Comparison of ENCODE assay signal across 1 cellular context in the genomic region with DNA sequence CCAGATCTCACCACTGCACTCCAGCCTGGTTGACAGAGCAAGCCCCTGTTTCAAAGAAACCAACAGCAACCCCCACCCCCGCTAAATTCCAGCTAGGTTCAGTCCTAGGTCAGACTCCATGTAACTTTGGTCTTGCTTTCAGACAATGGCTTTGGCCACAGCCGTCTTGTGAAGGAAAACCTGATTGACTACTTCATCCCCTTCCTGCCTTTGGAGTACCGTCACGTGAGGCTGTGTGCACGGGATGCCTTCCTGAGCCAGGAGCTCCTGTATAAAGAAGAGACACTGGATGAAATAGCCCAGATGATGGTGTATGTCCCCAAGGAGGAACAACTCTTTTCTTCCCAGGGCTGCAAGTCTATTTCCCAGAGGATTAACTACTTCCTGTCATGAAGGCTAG.
TF ChIP-seq lines count a peak whose summit lies in the region.

No MANE protein-coding gene starts in this region.

TF ChIP-seq in HepG2, 621 proteins besides CTCF, POLR2A, EP300 and RAD21:
- TF ChIP-seq, protein P1, sequence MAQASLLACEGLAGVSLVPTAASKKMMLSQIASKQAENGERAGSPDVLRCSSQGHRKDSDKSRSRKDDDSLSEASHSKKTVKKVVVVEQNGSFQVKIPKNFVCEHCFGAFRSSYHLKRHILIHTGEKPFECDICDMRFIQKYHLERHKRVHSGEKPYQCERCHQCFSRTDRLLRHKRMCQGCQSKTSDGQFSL (CRISPR knock-in tag; IDR thresholded peaks at IDR 0.05), result no peak
- no peak for TF ChIP-seq ZNF468 (CRISPR knock-in tag; IDR thresholded peaks at IDR 0.05)
- TF ChIP-seq SATB2 (CRISPR knock-in tag; IDR thresholded peaks at IDR 0.05), result no peak
- no peak for TF ChIP-seq ATF7 (IDR thresholded peaks at IDR 0.05)
- no peak for TF ChIP-seq ATF7 (CRISPR knock-in tag; IDR thresholded peaks at IDR 0.05)
- TF ChIP-seq, protein P2, sequence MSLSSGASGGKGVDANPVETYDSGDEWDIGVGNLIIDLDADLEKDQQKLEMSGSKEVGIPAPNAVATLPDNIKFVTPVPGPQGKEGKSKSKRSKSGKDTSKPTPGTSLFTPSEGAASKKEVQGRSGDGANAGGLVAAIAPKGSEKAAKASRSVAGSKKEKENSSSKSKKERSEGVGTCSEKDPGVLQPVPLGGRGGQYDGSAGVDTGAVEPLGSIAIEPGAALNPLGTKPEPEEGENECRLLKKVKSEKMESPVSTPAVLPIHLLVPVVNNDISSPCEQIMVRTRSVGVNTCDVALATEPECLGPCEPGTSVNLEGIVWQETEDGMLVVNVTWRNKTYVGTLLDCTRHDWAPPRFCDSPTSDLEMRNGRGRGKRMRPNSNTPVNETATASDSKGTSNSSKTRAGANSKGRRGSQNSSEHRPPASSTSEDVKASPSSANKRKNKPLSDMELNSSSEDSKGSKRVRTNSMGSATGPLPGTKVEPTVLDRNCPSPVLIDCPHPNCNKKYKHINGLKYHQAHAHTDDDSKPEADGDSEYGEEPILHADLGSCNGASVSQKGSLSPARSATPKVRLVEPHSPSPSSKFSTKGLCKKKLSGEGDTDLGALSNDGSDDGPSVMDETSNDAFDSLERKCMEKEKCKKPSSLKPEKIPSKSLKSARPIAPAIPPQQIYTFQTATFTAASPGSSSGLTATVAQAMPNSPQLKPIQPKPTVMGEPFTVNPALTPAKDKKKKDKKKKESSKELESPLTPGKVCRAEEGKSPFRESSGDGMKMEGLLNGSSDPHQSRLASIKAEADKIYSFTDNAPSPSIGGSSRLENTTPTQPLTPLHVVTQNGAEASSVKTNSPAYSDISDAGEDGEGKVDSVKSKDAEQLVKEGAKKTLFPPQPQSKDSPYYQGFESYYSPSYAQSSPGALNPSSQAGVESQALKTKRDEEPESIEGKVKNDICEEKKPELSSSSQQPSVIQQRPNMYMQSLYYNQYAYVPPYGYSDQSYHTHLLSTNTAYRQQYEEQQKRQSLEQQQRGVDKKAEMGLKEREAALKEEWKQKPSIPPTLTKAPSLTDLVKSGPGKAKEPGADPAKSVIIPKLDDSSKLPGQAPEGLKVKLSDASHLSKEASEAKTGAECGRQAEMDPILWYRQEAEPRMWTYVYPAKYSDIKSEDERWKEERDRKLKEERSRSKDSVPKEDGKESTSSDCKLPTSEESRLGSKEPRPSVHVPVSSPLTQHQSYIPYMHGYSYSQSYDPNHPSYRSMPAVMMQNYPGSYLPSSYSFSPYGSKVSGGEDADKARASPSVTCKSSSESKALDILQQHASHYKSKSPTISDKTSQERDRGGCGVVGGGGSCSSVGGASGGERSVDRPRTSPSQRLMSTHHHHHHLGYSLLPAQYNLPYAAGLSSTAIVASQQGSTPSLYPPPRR (CRISPR knock-in tag; IDR thresholded peaks at IDR 0.05; ENCODE audit: borderline replicate concordance), result no peak
